Comparison of ENCODE assay signal across 8 cellular contexts in genomic region chr6:127515794-127516675, GRCh38. TPM values are rescaled to one million over a fixed set of nuclear protein-coding genes. Genes with fewer than 3 reads are reported as not detected.
DNase-seq lines count a peak whose midpoint lies in the region; ATAC-seq and TF ChIP-seq lines count a peak whose summit lies in the region.

No MANE protein-coding gene starts in this region.

- POLR2A ChIA-PET in PC-9 (lab: Charles Lee; ENCODE audit: unreplicated experiment) = interaction anchor here (0.6 kb wide), 1 partner anchor 912 kb away, joined by 4 read pairs; no protein-coding TSS in a partner anchor

- H2AFZ ChIP-seq in PC-9 (peak overlapping the region; percentile 88), neural progenitor cell (replicated peaks) (peak overlapping the region; percentile 29)

- ATAC-seq in GM21381 (IDR thresholded peaks at IDR 0.05; ENCODE audit: unreplicated experiment) = peak; percentile 71

- H3K9ac ChIP-seq in neural progenitor cell = no peak overlapping the region

- no peaks in the 10 kb centered on the region for H3K36me3 ChIP-seq in PC-9 (ENCODE audit: low read depth)
- H3K36me3 ChIP-seq in neural progenitor cell = peaks cover 20% of the 10 kb centered on the region
- H3K36me3 ChIP-seq in suprapubic skin = no peaks in the 10 kb centered on the region

- no peak for TF ChIP-seq EP300 in suprapubic skin (IDR thresholded peaks at IDR 0.05)

- no peaks in the 10 kb centered on the region for H3K79me2 ChIP-seq in PC-9 (ENCODE audit: low read depth)
- H3K79me2 ChIP-seq in neural progenitor cell (ENCODE audit: low read depth) = peaks cover 15% of the 10 kb centered on the region

- H3K4me1 Mint-ChIP-seq in Calu3 (ENCODE audit: low read depth, unreplicated experiment) (no peaks in the 10 kb centered on the region), neural progenitor cell (peaks cover 45% of the 10 kb centered on the region)

- TF ChIP-seq CTCF in Calu3 (IDR thresholded peaks at IDR 0.05; ENCODE audit: unreplicated experiment) (peak; percentile 10), PC-9 (conservative IDR thresholded peaks at IDR 0.05) (no peak; the same call in 1 of the 2 replicates), foreskin fibroblast (IDR thresholded peaks at IDR 0.05; ENCODE audit: low read depth, low read length) (no peak), neural progenitor cell (IDR thresholded peaks at IDR 0.05) (no peak), suprapubic skin (IDR thresholded peaks at IDR 0.05) (no peak)

- H3K27me3 Mint-ChIP-seq in Calu3 (ENCODE audit: unreplicated experiment) (peaks cover 22% of the 10 kb centered on the region), neural progenitor cell (ENCODE audit: insufficient read depth, low read depth) (peaks cover 8% of the 10 kb centered on the region)

- DNase-seq in Calu3 (peak; percentile 33), HS-5 (ENCODE audit: low read depth) (peak; percentile 59), PC-9 (peak in 1 of 2 experiments; percentile 51), foreskin fibroblast (peak; percentile 62 to 86), neural progenitor cell (ENCODE audit: low spot score) (peak; percentile 87), suprapubic skin (ENCODE audit: low spot score in 2 of 2) (peak in 1 of 2 donors; percentile 81)
- DNase-seq in activated T-helper 9 cell treated with anti-CD3 and anti-CD28 coated beads, Interleukin-2, amount 50 U/mL, for 16 hours (ENCODE audit: low read depth) = peak; percentile 60

- H3K27me3 ChIP-seq in PC-9 (ENCODE audit: insufficient read depth, low read depth) (peaks cover 6% of the 10 kb centered on the region; the same call in 1 of the 2 replicates), neural progenitor cell (peaks cover 13% of the 10 kb centered on the region), suprapubic skin (peaks cover 65% of the 10 kb centered on the region)

- no peaks in the 10 kb centered on the region for H3K9me3 ChIP-seq in PC-9 (ENCODE audit: insufficient read depth, low read depth)
- H3K9me3 ChIP-seq in neural progenitor cell (ENCODE audit: low read depth) = no peaks in the 10 kb centered on the region
- no peaks in the 10 kb centered on the region for H3K9me3 ChIP-seq in suprapubic skin

- WGBS in suprapubic skin = 2% methylated on average over 12 of the region's 76 CpGs

- no peaks in the 10 kb centered on the region for H3K9me2 ChIP-seq in PC-9 (ENCODE audit: insufficient read depth)

- no peak overlapping the region for H3K27ac ChIP-seq in PC-9
- no peak overlapping the region for H3K27ac ChIP-seq in neural progenitor cell
- no peak overlapping the region for H3K27ac ChIP-seq in suprapubic skin

- H3K9me3 Mint-ChIP-seq in Calu3 (ENCODE audit: low read depth, unreplicated experiment) (no peaks in the 10 kb centered on the region), neural progenitor cell (no peaks in the 10 kb centered on the region)

- H3K27ac Mint-ChIP-seq in Calu3 (ENCODE audit: unreplicated experiment) (no peak overlapping the region), neural progenitor cell (no peak overlapping the region)

- intact Hi-C loops in Calu3 (cut with micrococcal nuclease; ENCODE audit: unreplicated experiment) = loop anchor here (5.0 kb wide), 1 partner anchor 34 kb away; no protein-coding TSS in a partner anchor
- intact Hi-C loops in PC-9 (cut with micrococcal nuclease; ENCODE audit: unreplicated experiment) = loop anchor here (2.0 to 5.0 kb wide), 3 partner anchors 21 to 49 kb away; no protein-coding TSS in a partner anchor

- 0 out of 2 replicates have a peak, but pooled peaks cover 11% of the 10 kb centered on the region for H3F3A ChIP-seq in PC-9 (ENCODE audit: insufficient read depth, low read depth)
- H3F3A ChIP-seq in neural progenitor cell (ENCODE audit: low read depth) = peaks cover 56% of the 10 kb centered on the region

- H3K4me3 Mint-ChIP-seq in Calu3 (ENCODE audit: low read depth, unreplicated experiment) = peak overlapping the region; percentile 75
- H3K4me3 Mint-ChIP-seq in neural progenitor cell = peak overlapping the region; percentile 94

- H3K4me1 ChIP-seq in PC-9 (replicated peaks; ENCODE audit: insufficient read depth) (peaks cover 9% of the 10 kb centered on the region; the same call in 1 of the 2 replicates), neural progenitor cell (peaks cover 26% of the 10 kb centered on the region), suprapubic skin (peaks cover 43% of the 10 kb centered on the region)

- CTCF ChIA-PET in Calu3 (lab: Charles Lee) (interaction anchor here (0.7 to 2.2 kb wide), 9 partner anchors 8 to 49 kb away, joined by 3 to 10 read pairs (median 5); no protein-coding TSS in a partner anchor), PC-9 (lab: Charles Lee) (interaction anchor here (0.6 to 0.7 kb wide), 5 partner anchors 22 to 1522 kb away, joined by 3 to 11 read pairs (median 7); no protein-coding TSS in a partner anchor)

- no peak for TF ChIP-seq POLR2A in suprapubic skin (IDR thresholded peaks at IDR 0.05)

- peaks cover 19% of the 10 kb centered on the region for H3K36me3 Mint-ChIP-seq in Calu3 (ENCODE audit: insufficient read depth, unreplicated experiment)
- peaks cover 22% of the 10 kb centered on the region for H3K36me3 Mint-ChIP-seq in neural progenitor cell

- H3K4me3 ChIP-seq in PC-9 = peak overlapping the region; percentile 70
- H3K4me3 ChIP-seq in foreskin fibroblast (ENCODE audit: low read depth in 1 of 2, low read length in 2 of 2) = peak overlapping the region; percentile 49 to 64
- peak overlapping the region; percentile 65 for H3K4me3 ChIP-seq in neural progenitor cell
- peak overlapping the region; percentile 67 for H3K4me3 ChIP-seq in suprapubic skin

- no peaks in the 10 kb centered on the region for H4K20me1 ChIP-seq in PC-9 (ENCODE audit: insufficient read depth)
- peaks cover 38% of the 10 kb centered on the region for H4K20me1 ChIP-seq in neural progenitor cell (ENCODE audit: low read depth)

- peak overlapping the region; percentile 94 for H3K4me2 ChIP-seq in PC-9
- H3K4me2 ChIP-seq in neural progenitor cell = peak overlapping the region; percentile 94

- no TSS peak for BruUV-seq in Calu3 (replicated peaks; lab: Mats Ljungman, UMichigan)
- BruUV-seq in PC-9 (replicated peaks; lab: Mats Ljungman, UMichigan) = no TSS peak

RNA-seq across cellular contexts. Expression of gene KIAA0408, which starts 56.8 kb away (rescaled TPM):
- total RNA-seq in Calu3 (2022) (0.31 and 0.91 TPM in 2 replicates), PC-9 (2021) (not detected in 2 replicates), neural progenitor cell (ENCODE audit: low replicate concordance) (2.2 and 9.7 TPM in 2 replicates), suprapubic skin (1 to 10 TPM in 3 of 4 donors, not detected in 1; 1.4 to 2.7 (median 1.7) TPM)
